In genomic region chr11:64746486-64746885, GRCh38 we compare ENCODE assay signal across 11 cellular contexts. TPM values are rescaled to one million over a fixed set of nuclear protein-coding genes. Genes with fewer than 3 reads are reported as not detected.
DNase-seq lines count a peak whose midpoint lies in the region; ATAC-seq and TF ChIP-seq lines count a peak whose summit lies in the region.
"Had no signal": no experiment of that assay in that cellular context is flagged by ENCODE, and none has a peak within 500 bp of the region (broad histone marks: within the 10 kb centered on the region; RNA-seq: fewer than 3 reads in every experiment).

No MANE protein-coding gene starts in this region.

- ATAC-seq in CD4-positive, alpha-beta T cell (ENCODE audit: poor library complexity), result no peak

- H3K4me3 Mint-ChIP-seq in CD4-positive, alpha-beta T cell, result peak overlapping the region; percentile 86

- in situ Hi-C loops in GM13976 (cut with MboI; ENCODE audit: low sequenced_read_pairs, unreplicated experiment), result no loop called here

- DNase-seq in CD4-positive, alpha-beta T cell, result no peak
- DNase-seq in NB4 (ENCODE audit: low read depth) (peak; percentile 29), esophagus muscularis mucosa (ENCODE audit: extremely low spot score) (no peak), GM13976 (ENCODE audit: low spot score) (no peak), hypothalamus (lab: John Stamatoyannopoulos, UW) (no peak), DMS 273 treated with DMSO at 0.1 percent for 48 hours (lab: John Stamatoyannopoulos, UW) (no peak)
- no peak for DNase-seq in NK-92 treated with Interleukin-12 subunit alpha and Interleukin-12 subunit beta, amount 100 ng/mL, for 24 hours (lab: John Stamatoyannopoulos, UW)

- WGBS in esophagus muscularis mucosa, result 70% methylated on average over 5 of the region's 10 CpGs

- H3K36me3 Mint-ChIP-seq in CD4-positive, alpha-beta T cell (ENCODE audit: low read depth), result peaks cover 41% of the 10 kb centered on the region

- H3K27ac ChIP-seq in CD4-positive, alpha-beta T cell (ENCODE audit: low read depth, low read length), result peak overlapping the region; percentile 99
- H3K27ac ChIP-seq in esophagus muscularis mucosa (replicated peaks in 1 of 4) (peak overlapping the region; percentile 92 to 99 (median 96)), rectal smooth muscle tissue (ENCODE audit: low read depth, low read length) (peak overlapping the region; percentile 93)
- H3K27ac ChIP-seq: SJSA1 had no signal

- H3K4me1 ChIP-seq in esophagus muscularis mucosa (peaks cover 28 to 61% (median 55%) of the 10 kb centered on the region in 4 donors), rectal smooth muscle tissue (ENCODE audit: control insufficient read depth, insufficient read depth, low read length) (peaks cover 10% of the 10 kb centered on the region)

- no peak for TF ChIP-seq POLR2A in NB4 (IDR thresholded peaks at IDR 0.05; ENCODE audit: extremely low read depth, insufficient read length)
- no peak for TF ChIP-seq POLR2A in esophagus muscularis mucosa (IDR thresholded peaks at IDR 0.05; ENCODE audit: low read depth)

- no peak for TF ChIP-seq CTCF in CD4-positive, alpha-beta T cell (IDR thresholded peaks at IDR 0.05)
- TF ChIP-seq CTCF in NB4 (IDR thresholded peaks at IDR 0.05; ENCODE audit: low read depth, low read length) (no peak), esophagus muscularis mucosa (IDR thresholded peaks at IDR 0.05) (no peak), GM13976 (IDR thresholded peaks at IDR 0.05; ENCODE audit: borderline replicate concordance, control extremely low read depth, extremely low read depth, insufficient read depth, missing control alignments) (no peak)

- no peaks in the 10 kb centered on the region for H3K27me3 Mint-ChIP-seq in CD4-positive, alpha-beta T cell
- H3K27me3 Mint-ChIP-seq: stimulated activated naive CD8-positive, alpha-beta T cell treated with anti-CD3 and anti-CD28 coated beads, Interleukin-15, amount 100 ng/mL, for 72 hours had no signal

- CTCF ChIA-PET in CD4-positive, alpha-beta T cell (lab: Charles Lee), result no interaction called here

- POLR2A ChIA-PET in CD4-positive, alpha-beta T cell (lab: Charles Lee), result interaction anchor here (1.8 to 18.7 kb wide), 5 partner anchors 15 to 678 kb away, joined by 4 to 634 read pairs (median 31); partner anchors contain the start of genes MEN1, PYGM and SF1

- peaks cover 6 to 19% (median 14%) of the 10 kb centered on the region in 4 donors for H3K36me3 ChIP-seq in esophagus muscularis mucosa
- H3K36me3 ChIP-seq in rectal smooth muscle tissue (ENCODE audit: control insufficient read depth, insufficient read depth, low read length), result no peaks in the 10 kb centered on the region

- H3K27me3 ChIP-seq in CD4-positive, alpha-beta T cell (ENCODE audit: control insufficient read depth, insufficient read depth, low read length), result no peaks in the 10 kb centered on the region
- H3K27me3 ChIP-seq in esophagus muscularis mucosa, result no peaks in the 10 kb centered on the region
- no peaks in the 10 kb centered on the region for H3K27me3 ChIP-seq in rectal smooth muscle tissue (ENCODE audit: control insufficient read depth, insufficient read depth, low read length)

- H3K9me3 Mint-ChIP-seq in CD4-positive, alpha-beta T cell, result no peaks in the 10 kb centered on the region
- H3K9me3 Mint-ChIP-seq: stimulated activated naive CD8-positive, alpha-beta T cell treated with anti-CD3 and anti-CD28 coated beads, Interleukin-15, amount 100 ng/mL, for 72 hours had no signal

- no peaks in the 10 kb centered on the region for H3K9me3 ChIP-seq in CD4-positive, alpha-beta T cell (ENCODE audit: control insufficient read depth, low read length)
- H3K9me3 ChIP-seq in esophagus muscularis mucosa, result no peaks in the 10 kb centered on the region

- H3K27ac Mint-ChIP-seq in CD4-positive, alpha-beta T cell, result peak overlapping the region; percentile 99

- intact Hi-C loops in CD4-positive, alpha-beta T cell (cut with DNase I, micrococcal nuclease), result loop anchor here in 1 of 2 experiments (1.0 kb wide), 1 partner anchor 18 kb away; no protein-coding TSS in a partner anchor
- intact Hi-C loops in esophagus muscularis mucosa (cut with DNase I), result no loop called here

- H3K4me1 Mint-ChIP-seq in CD4-positive, alpha-beta T cell (ENCODE audit: low read depth), result peaks cover 31% of the 10 kb centered on the region

- no peak overlapping the region for H3K9ac ChIP-seq in rectal smooth muscle tissue (ENCODE audit: low read length)

- H3K4me3 ChIP-seq in NB4 (ENCODE audit: low read depth, low read length) (no peak overlapping the region), esophagus muscularis mucosa (peak overlapping the region; percentile 59 to 73 (median 69)), rectal smooth muscle tissue (ENCODE audit: low read length) (no peak overlapping the region)
- H3K4me3 ChIP-seq: SJSA1 had no signal

- TF ChIP-seq EP300 in esophagus muscularis mucosa (IDR thresholded peaks at IDR 0.05), result no peak

RNA-seq across cellular contexts. Expression of gene RASGRP2, which starts 2.5 kb away (rescaled TPM):
- total RNA-seq in CD4-positive, alpha-beta T cell, result 100 to 1,000 TPM; 668 to 672 TPM
- 10 to 100 TPM; 32.8 to 72.8 (median 34.9) TPM for total RNA-seq in esophagus muscularis mucosa

RNA-seq across cellular contexts. Expression of gene PYGM, which starts 13.3 kb away (rescaled TPM):
- 1 to 10 TPM; 5.0 to 6.0 TPM for total RNA-seq in CD4-positive, alpha-beta T cell
- total RNA-seq in esophagus muscularis mucosa, result 10 to 100 TPM; 18.4 to 57.2 (median 26.3) TPM

RNA-seq across cellular contexts. Expression of gene NRXN2, which starts 23.5 kb away (rescaled TPM):
- under 1 TPM; 0.05 to 0.31 TPM for total RNA-seq in CD4-positive, alpha-beta T cell
- 10 to 100 TPM in 1 of 4 donors, 1 to 10 TPM in 3; 2.1 to 12.9 (median 4.3) TPM for total RNA-seq in esophagus muscularis mucosa
- total RNA-seq: lung microvascular endothelial cell, SJSA1 had no signal

RNA-seq across cellular contexts. Expression of gene SF1, which starts 31.9 kb away (rescaled TPM):
- total RNA-seq in CD4-positive, alpha-beta T cell, result 1,000 to 10,000 TPM; 1,632 to 1,657 TPM
- 100 to 1,000 TPM; 199 to 285 (median 234) TPM for total RNA-seq in esophagus muscularis mucosa

RNA-seq across cellular contexts. Expression of gene MAP4K2, which starts 56.5 kb away (rescaled TPM):
- 10 to 100 TPM; 71.9 to 74.1 TPM for total RNA-seq in CD4-positive, alpha-beta T cell
- 10 to 100 TPM; 11.1 to 25.0 (median 17.1) TPM for total RNA-seq in esophagus muscularis mucosa

Comparison
In these comparisons a context has a peak if more than half of its experiments do, and no peak if none do; other contexts are left out.
1. H3K4me3 ChIP-seq: peak in esophagus muscularis mucosa (4 of 4); none in NB4 (single experiment) and rectal smooth muscle tissue (single experiment).
2. RNA of gene RASGRP2, which starts 2.5 kb away (total RNA-seq): 668 to 672 TPM in CD4-positive, alpha-beta T cell; 32.8 to 72.8 TPM in esophagus muscularis mucosa; every median in the first group is over 4 times any median in the second.
3. Peak in every context shown above with its lines, with median percentiles within 50 percentile points of each other: H3K27ac ChIP-seq.